In the genomic region with DNA sequence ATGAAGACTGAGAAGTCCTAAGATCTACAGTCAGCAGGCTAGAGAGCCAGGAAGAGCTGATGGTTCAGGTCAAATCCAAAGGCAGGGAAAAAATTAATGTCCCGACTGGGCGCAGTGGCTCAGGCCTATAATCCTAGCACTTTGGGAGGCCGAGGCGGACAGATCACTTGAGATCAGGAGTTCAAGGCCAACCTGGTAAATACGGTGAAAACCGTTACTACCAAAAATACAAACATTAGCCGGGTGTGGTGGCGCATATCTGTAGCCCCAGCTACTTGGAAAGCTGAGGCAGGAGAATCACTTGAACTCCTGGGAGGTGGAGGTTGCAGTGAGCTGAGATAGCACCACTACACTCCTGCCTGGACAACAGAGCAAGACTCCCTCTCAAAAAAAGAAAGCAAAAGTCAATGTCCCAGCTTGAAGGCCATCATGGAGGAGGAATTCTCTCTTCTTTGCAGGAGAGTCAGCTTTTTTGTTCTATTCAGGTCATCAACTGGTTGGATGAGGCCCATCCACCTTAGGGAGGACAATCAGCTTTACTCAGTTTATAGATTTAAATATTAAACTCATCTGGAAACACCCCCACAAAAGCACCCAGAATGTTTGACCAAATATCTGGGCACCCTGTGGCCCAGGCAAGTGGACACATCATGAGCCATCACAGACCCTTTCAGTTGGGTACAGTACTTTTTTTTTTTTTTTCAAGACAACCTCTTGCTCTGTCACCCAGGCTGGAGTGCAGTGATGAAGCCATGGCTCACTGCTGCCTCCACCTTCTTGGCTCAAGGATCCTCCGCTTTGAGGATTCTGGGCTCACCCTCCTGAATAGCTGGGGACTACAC, we compare ENCODE assay signal across 26 cellular contexts. TPM values are rescaled to one million over a fixed set of nuclear protein-coding genes. Genes with fewer than 3 reads are reported as not detected.
DNase-seq lines count a peak whose midpoint lies in the region; ATAC-seq, FAIRE-seq and TF ChIP-seq lines count a peak whose summit lies in the region.
"Had no signal": no experiment of that assay in that cellular context is flagged by ENCODE, and none has a peak within 500 bp of the region (broad histone marks: within the 10 kb centered on the region; RNA-seq: fewer than 3 reads in every experiment).

No MANE protein-coding gene starts in this region.

- DNase-seq in GM23338 (ENCODE audit: low spot score) (no peak), K562 (ENCODE audit: extremely low read depth in 1 of 4, low spot score in 3 of 4) (no peak), trophoblast cell (no peak)
- DNase-seq in activated CD4-positive, alpha-beta memory T cell treated with anti-CD3 and anti-CD28 coated beads, Interleukin-2, amount 10 ng/mL, durations not matched to agents 7 days and 5 days: no peak
- DNase-seq in activated naive CD4-positive, alpha-beta T cell (lab: John Stamatoyannopoulos, UW): no peak
- DNase-seq: 8988T; ACHN; AML-193; BE2C; CD4-positive, alpha-beta T cell; CD8-positive, alpha-beta memory T cell; DMS 273 treated with DMSO at 0.1 percent for 48 hours; DMS79; EL; GDM1; GM23248 had no signal

- no peaks in the 10 kb centered on the region for H3K9me1 ChIP-seq in K562 (ENCODE audit: control insufficient read depth, insufficient read depth, low read length)

- ATAC-seq in GM23338 (no peak), K562 (no peak), HG03025 (IDR thresholded peaks at IDR 0.05; ENCODE audit: low FRiP score, unreplicated experiment) (no peak)
- ATAC-seq: A549, GM12878 had no signal

- H4K12ac ChIP-seq in trophoblast cell (ENCODE audit: low read depth, low read length): no peak overlapping the region

- H2AFZ ChIP-seq in GM23338: no peak overlapping the region
- 0 out of 2 replicates have a peak overlapping the region, but pooled peaks have one; percentile 32 for H2AFZ ChIP-seq in K562 (ENCODE audit: low read depth, low read length)
- H2AFZ ChIP-seq in trophoblast cell (ENCODE audit: insufficient read depth, low read length, poor library complexity): no peak overlapping the region
- H2AFZ ChIP-seq: GM23248 had no signal

- peaks cover 8% of the 10 kb centered on the region for H3K9me3 Mint-ChIP-seq in GM23338
- H3K9me3 Mint-ChIP-seq in activated CD4-positive, alpha-beta memory T cell treated with anti-CD3 and anti-CD28 coated beads, Interleukin-2, amount 10 ng/mL, durations not matched to agents 7 days and 5 days: no peaks in the 10 kb centered on the region
- H3K9me3 Mint-ChIP-seq: CD4-positive, alpha-beta T cell; CD8-positive, alpha-beta memory T cell had no signal

- FAIRE-seq in K562 (lab: Jason Lieb, UNC): peak; percentile 35
- FAIRE-seq: A549, D721Med, GM12878, GM19239 had no signal

- TF ChIP-seq EP300 in K562 (IDR thresholded peaks at IDR 0.05; ENCODE audit: low read length): no peak

- H3K27ac Mint-ChIP-seq in GM23338: no peak overlapping the region
- H3K27ac Mint-ChIP-seq in activated CD4-positive, alpha-beta memory T cell treated with anti-CD3 and anti-CD28 coated beads, Interleukin-2, amount 10 ng/mL, durations not matched to agents 7 days and 5 days: no peak overlapping the region
- H3K27ac Mint-ChIP-seq: CD4-positive, alpha-beta T cell; CD8-positive, alpha-beta memory T cell had no signal

- H3K23ac ChIP-seq in trophoblast cell (ENCODE audit: low read length): no peak overlapping the region

- H2BK12ac ChIP-seq in trophoblast cell (ENCODE audit: low read length): no peak overlapping the region

- H3K36me3 ChIP-seq in GM23338 (ENCODE audit: insufficient read depth) (no peaks in the 10 kb centered on the region), HEK293 (ENCODE audit: control insufficient read depth in 2 of 2, insufficient read depth in 1 of 2, low read length in 2 of 2) (no peaks in the 10 kb centered on the region), K562 (ENCODE audit: control insufficient read depth, insufficient read depth, low read length) (no peaks in the 10 kb centered on the region), trophoblast cell (ENCODE audit: control insufficient read depth in 1 of 2, insufficient read depth in 2 of 2, low read length in 2 of 2) (no peaks in the 10 kb centered on the region)
- H3K36me3 ChIP-seq: BE2C; BLaER1 treated with 17β-estradiol and CSF1 and Interleukin-3, amounts not matched to agents 10 nM and 100 nM had no signal

- CTCF ChIA-PET in HEK293 (lab: Yijun Ruan, JAX): interaction anchor here (0.6 to 0.7 kb wide), 2 partner anchors 480 to 763 kb away, joined by 3 to 6 read pairs; no protein-coding TSS in a partner anchor
- CTCF ChIA-PET in K562 (lab: Yijun Ruan, JAX; ENCODE audit: low intra/inter-chr PET ratio): interaction anchor here (0.5 kb wide), 1 partner anchor 79 kb away, joined by 6 read pairs; no protein-coding TSS in a partner anchor
- CTCF ChIA-PET in activated CD4-positive, alpha-beta memory T cell treated with anti-CD3 and anti-CD28 coated beads, Interleukin-2, amount 10 ng/mL, durations not matched to agents 7 days and 5 days (lab: Charles Lee): interaction anchor here (0.7 to 1.2 kb wide), 3 partner anchors 9 to 949 kb away, joined by 3 read pairs; no protein-coding TSS in a partner anchor

- in situ Hi-C loops in K562 (cut with MboI): no loop called here

- H3K4me3 Mint-ChIP-seq in GM23338: no peak overlapping the region
- H3K4me3 Mint-ChIP-seq in activated CD4-positive, alpha-beta memory T cell treated with anti-CD3 and anti-CD28 coated beads, Interleukin-2, amount 10 ng/mL, durations not matched to agents 7 days and 5 days: no peak overlapping the region
- H3K4me3 Mint-ChIP-seq: CD14-positive monocyte; CD4-positive, alpha-beta T cell; CD8-positive, alpha-beta memory T cell had no signal

- H3F3A ChIP-seq in GM23338 (replicated peaks; ENCODE audit: low read depth): no peaks in the 10 kb centered on the region

- BruUV-seq in K562 (replicated peaks; lab: Mats Ljungman, UMichigan): no TSS peak

- no peak overlapping the region for H3K4ac ChIP-seq in trophoblast cell (ENCODE audit: low read depth, low read length)

- peak overlapping the region; percentile 72; the same call in 1 of the 2 replicates for H3K27ac ChIP-seq in GM23338 (ENCODE audit: low read depth)
- H3K27ac ChIP-seq in HEK293 (ENCODE audit: extremely low read depth, low read depth, low read length): no peak overlapping the region
- H3K27ac ChIP-seq in K562 (ENCODE audit: extremely low read depth, low read depth, low read length): no peak overlapping the region
- H3K27ac ChIP-seq in trophoblast cell (ENCODE audit: low read depth, low read length): no peak overlapping the region
- H3K27ac ChIP-seq: A549; BLaER1 treated with 17β-estradiol and CSF1 and Interleukin-3, amounts not matched to agents 10 nM and 100 nM; GM23248 had no signal

- H3K4me1 ChIP-seq in GM23338 (ENCODE audit: insufficient read depth) (0 out of 2 replicates have a peak, but pooled peaks cover 5% of the 10 kb centered on the region), HEK293 (ENCODE audit: control insufficient read depth, insufficient read depth, low read length) (no peaks in the 10 kb centered on the region), K562 (replicated peaks in 1 of 2; ENCODE audit: control insufficient read depth in 2 of 2, insufficient read depth in 2 of 2, low read length in 2 of 2) (peaks cover 2 to 4% of the 10 kb centered on the region in 2 experiments; a peak in 3 of 5 replicates), trophoblast cell (ENCODE audit: control insufficient read depth in 1 of 2, insufficient read depth in 2 of 2, low read length in 2 of 2) (peaks cover 0 to 4% of the 10 kb centered on the region in 2 experiments)
- H3K4me1 ChIP-seq: BE2C had no signal

- POLR2A ChIA-PET in HEK293 (lab: Yijun Ruan, JAX): interaction anchor here (0.7 to 1.1 kb wide), 3 partner anchors 9 to 32 kb away, joined by 4 to 8 read pairs (median 5); no protein-coding TSS in a partner anchor
- POLR2A ChIA-PET in K562 (lab: Yijun Ruan, JAX): no interaction called here
- POLR2A ChIA-PET in activated CD4-positive, alpha-beta memory T cell treated with anti-CD3 and anti-CD28 coated beads, Interleukin-2, amount 10 ng/mL, durations not matched to agents 7 days and 5 days (lab: Charles Lee): interaction anchor here (0.9 to 1.5 kb wide), 2 partner anchors 10 to 12 kb away, joined by 3 to 7 read pairs; partner anchors contain the start of gene RANGAP1

- H2BK120ac ChIP-seq in trophoblast cell (ENCODE audit: insufficient read depth, low read length, poor library complexity): no peak overlapping the region

- H3K36me3 Mint-ChIP-seq in GM23338 (ENCODE audit: low read depth): peaks cover 19% of the 10 kb centered on the region
- no peaks in the 10 kb centered on the region for H3K36me3 Mint-ChIP-seq in activated CD4-positive, alpha-beta memory T cell treated with anti-CD3 and anti-CD28 coated beads, Interleukin-2, amount 10 ng/mL, durations not matched to agents 7 days and 5 days (ENCODE audit: low read depth)
- H3K36me3 Mint-ChIP-seq: CD14-positive monocyte; CD8-positive, alpha-beta memory T cell had no signal

- H3K9me2 ChIP-seq in GM23338 (ENCODE audit: insufficient read depth): no peaks in the 10 kb centered on the region

- H3K18ac ChIP-seq in trophoblast cell (ENCODE audit: low read length): no peak overlapping the region

- no peak overlapping the region for H3K14ac ChIP-seq in trophoblast cell (ENCODE audit: low read length)

- peak overlapping the region; percentile 61 for H2AK5ac ChIP-seq in trophoblast cell (ENCODE audit: low read length)

- H3K9ac ChIP-seq in K562 (ENCODE audit: insufficient read depth in 1 of 2, low read depth in 2 of 2, low read length in 2 of 2) (no peak overlapping the region), trophoblast cell (ENCODE audit: low read length) (no peak overlapping the region)
- H3K9ac ChIP-seq: BLaER1 treated with 17β-estradiol and CSF1 and Interleukin-3, amounts not matched to agents 10 nM and 100 nM; GM23248 had no signal

- H4K91ac ChIP-seq in trophoblast cell (ENCODE audit: low read depth, low read length): no peak overlapping the region

- no peak overlapping the region for H2BK5ac ChIP-seq in trophoblast cell (ENCODE audit: low read depth, low read length, poor library complexity)

- H3K9me3 ChIP-seq in HEK293 (ENCODE audit: control insufficient read depth, insufficient read depth, low read depth, low read length): no peaks in the 10 kb centered on the region
- no peaks in the 10 kb centered on the region for H3K9me3 ChIP-seq in K562 (replicated peaks; ENCODE audit: control insufficient read depth, insufficient read depth, low read depth, low read length)
- no peaks in the 10 kb centered on the region for H3K9me3 ChIP-seq in trophoblast cell (ENCODE audit: insufficient read depth, low read depth, low read length)
- H3K9me3 ChIP-seq: A549, BE2C, HAP-1 had no signal

- TF ChIP-seq CTCF in GM23338 (conservative IDR thresholded peaks at IDR 0.05; ENCODE audit: low read depth in 2 of 2) (no peak), HEK293 (tag by site-specific recombination; IDR thresholded peaks at IDR 0.05) (no peak), K562 (IDR thresholded peaks at IDR 0.05 in 2 of 3, conservative IDR thresholded peaks at IDR 0.05 in 1 of 3; ENCODE audit: insufficient read depth in 2 of 3, low read depth in 1 of 3, low read length in 3 of 3) (no peak)

- H3K79me1 ChIP-seq in trophoblast cell (ENCODE audit: low read length): peaks cover 7% of the 10 kb centered on the region

- H3K27me3 Mint-ChIP-seq in GM23338 (ENCODE audit: insufficient read depth, low read depth, poor library complexity): peaks cover 8% of the 10 kb centered on the region
- no peaks in the 10 kb centered on the region for H3K27me3 Mint-ChIP-seq in activated CD4-positive, alpha-beta memory T cell treated with anti-CD3 and anti-CD28 coated beads, Interleukin-2, amount 10 ng/mL, durations not matched to agents 7 days and 5 days
- H3K27me3 Mint-ChIP-seq: CD4-positive, alpha-beta T cell; CD8-positive, alpha-beta memory T cell had no signal

- H4K20me1 ChIP-seq in GM23338 (replicated peaks; ENCODE audit: insufficient read depth) (no peaks in the 10 kb centered on the region), K562 (replicated peaks; ENCODE audit: control insufficient read depth, insufficient read depth, low read length) (no peaks in the 10 kb centered on the region)

- H3K27me3 ChIP-seq in GM23338 (ENCODE audit: insufficient read depth): no peaks in the 10 kb centered on the region
- H3K27me3 ChIP-seq in K562 (ENCODE audit: control insufficient read depth in 2 of 2, insufficient read depth in 2 of 2, low read length in 2 of 2): no peaks in the 10 kb centered on the region
- H3K27me3 ChIP-seq in trophoblast cell (ENCODE audit: insufficient read depth, low read length): no peaks in the 10 kb centered on the region
- H3K27me3 ChIP-seq: BE2C; BLaER1 treated with 17β-estradiol and CSF1 and Interleukin-3, amounts not matched to agents 10 nM and 100 nM had no signal

- peaks cover 5% of the 10 kb centered on the region for H3K4me1 Mint-ChIP-seq in GM23338
- H3K4me1 Mint-ChIP-seq in activated CD4-positive, alpha-beta memory T cell treated with anti-CD3 and anti-CD28 coated beads, Interleukin-2, amount 10 ng/mL, durations not matched to agents 7 days and 5 days: peaks cover 5% of the 10 kb centered on the region

- TF ChIP-seq RAD21 in K562 (CRISPR knock-in tag; conservative IDR thresholded peaks at IDR 0.05 in 1 of 2, IDR thresholded peaks at IDR 0.05 in 1 of 2): no peak

- no peak overlapping the region for H3K4me2 ChIP-seq in GM23338
- no peak overlapping the region for H3K4me2 ChIP-seq in K562 (ENCODE audit: insufficient read depth, low read length)
- H3K4me2 ChIP-seq in trophoblast cell (ENCODE audit: low read length): no peak overlapping the region
- H3K4me2 ChIP-seq: A549; BLaER1 treated with 17β-estradiol and CSF1 and Interleukin-3, amounts not matched to agents 10 nM and 100 nM had no signal

- H3K79me2 ChIP-seq in GM23338 (replicated peaks; ENCODE audit: insufficient read depth) (peaks cover 9% of the 10 kb centered on the region; the same call in 1 of the 2 replicates), K562 (ENCODE audit: control insufficient read depth, insufficient read depth, low read length) (peaks cover 15% of the 10 kb centered on the region), trophoblast cell (ENCODE audit: control insufficient read depth, insufficient read depth, low read length, poor library complexity) (peaks cover 6% of the 10 kb centered on the region)

- H3K4me3 ChIP-seq in GM23338 (no peak overlapping the region), HEK293 (ENCODE audit: low read depth, low read length) (no peak overlapping the region), K562 (no peak overlapping the region), trophoblast cell (ENCODE audit: low read depth, low read length) (no peak overlapping the region)
- H3K4me3 ChIP-seq: A549; BLaER1 treated with 17β-estradiol and CSF1 and Interleukin-3, amounts not matched to agents 10 nM and 100 nM; GM12878; GM23248; HAP-1 had no signal

- intact Hi-C loops in K562 (cut with micrococcal nuclease): no loop called here

- WGBS in K562 (ENCODE audit: insufficient coverage, low coverage, missing lambda C conversion rate): 43% methylated on average over 7 of the region's 9 CpGs
- WGBS in trophoblast cell (ENCODE audit: extremely low coverage, insufficient coverage, insufficient read length): no CpG with 5 or more reads among the region's 9 CpGs

- TF ChIP-seq POLR2A in K562 (conservative IDR thresholded peaks at IDR 0.05): no peak

- no peak overlapping the region for H4K8ac ChIP-seq in trophoblast cell (ENCODE audit: low read depth, low read length)

RNA-seq across cellular contexts. Expression of gene ZC3H7B, which starts 4.3 kb away (rescaled TPM):
- total RNA-seq in GM23338 (2014; rRNA removed; shearing (Covaris generic)): 51.3 and 61.5 TPM in 2 replicates
- 5.7 and 7.0 TPM in 2 replicates for polyA plus RNA-seq in GM23338 (2016; fragmentation: Nextera tagmentation; extraction: Ambion mirVana)
- total RNA-seq in K562 (2011; cell fraction: chromatin; rRNA removed; ENCODE audit: low replicate concordance): 34.7 and 75.0 TPM in 2 replicates
- 38.4 and 39.9 TPM in 2 replicates for total RNA-seq in K562 (2011; cell fraction: nucleolus; rRNA removed)
- total RNA-seq in K562 (2011; cell fraction: nucleoplasm; rRNA removed): 35.9 and 42.2 TPM in 2 replicates
- total RNA-seq in K562 (2014; rRNA removed): 35.2 and 41.1 TPM in 2 replicates
- 13.5 and 16.5 TPM in 2 replicates for total RNA-seq in K562 (2014; rRNA removed; fragmentation: Illumina TruSeq; extraction: Trizol)
- 25.8 and 26.8 TPM in 2 replicates for total RNA-seq in K562 (2015; rRNA removed; fragmentation: Illumina TruSeq; extraction: Trizol)
- 45.8 and 49.8 TPM in 2 replicates for total RNA-seq in K562 (2021)
- 19.0 and 25.6 TPM in 2 replicates for polyA plus RNA-seq in K562 (2011; rRNA removed)
- 18.6 and 31.1 TPM in 2 replicates for polyA plus RNA-seq in K562 (2011; cell fraction: cytosol; rRNA removed)
- polyA plus RNA-seq in K562 (2011; cell fraction: nucleus; rRNA removed): 50.3 and 65.2 TPM in 2 replicates
- polyA plus RNA-seq in K562 (2012): 35.9 and 39.0 TPM in 2 replicates
- 30.6 and 40.0 TPM in 2 replicates for polyA plus RNA-seq in K562 (2014; fragmentation: Illumina TruSeq; extraction: Trizol)
- polyA plus RNA-seq in K562 (2014; fragmentation: Nextera tagmentation; extraction: Ambion mirVana): under 1 TPM; 0.07 to 0.30 TPM
- polyA plus RNA-seq in K562 (2014; rRNA removed): 38.6 and 39.0 TPM in 2 replicates
- 13.3 and 17.7 TPM in 2 replicates for polyA minus RNA-seq in K562 (2011; rRNA and poly(A)+ RNA removed)
- 17.8 and 25.7 TPM in 2 replicates for polyA minus RNA-seq in K562 (2011; cell fraction: cytosol; rRNA and poly(A)+ RNA removed)
- polyA minus RNA-seq in K562 (2011; cell fraction: nucleus; rRNA and poly(A)+ RNA removed): 11.4 and 14.6 TPM in 2 replicates
- 31.6 and 32.5 TPM in 2 replicates for polyA plus RNA-seq in trophoblast cell (2013)
- 10 to 100 TPM; 41.7 to 42.1 TPM for total RNA-seq in activated CD4-positive, alpha-beta memory T cell treated with anti-CD3 and anti-CD28 coated beads, Interleukin-2, amount 10 ng/mL, durations not matched to agents 7 days and 5 days

RNA-seq across cellular contexts. Expression of gene RANGAP1, which starts 11.1 kb away (rescaled TPM):
- 133 and 141 TPM in 2 replicates for total RNA-seq in GM23338 (2014; rRNA removed; shearing (Covaris generic))
- 54.2 and 54.7 TPM in 2 replicates for polyA plus RNA-seq in GM23338 (2016; fragmentation: Nextera tagmentation; extraction: Ambion mirVana)
- total RNA-seq in K562 (2011; cell fraction: chromatin; rRNA removed; ENCODE audit: low replicate concordance): 69.2 and 159 TPM in 2 replicates
- 116 and 118 TPM in 2 replicates for total RNA-seq in K562 (2011; cell fraction: nucleolus; rRNA removed)
- 91.3 and 92.8 TPM in 2 replicates for total RNA-seq in K562 (2011; cell fraction: nucleoplasm; rRNA removed)
- total RNA-seq in K562 (2014; rRNA removed): 52.1 and 68.7 TPM in 2 replicates
- total RNA-seq in K562 (2014; rRNA removed; fragmentation: Illumina TruSeq; extraction: Trizol): 21.9 and 27.5 TPM in 2 replicates
- 44.3 and 44.5 TPM in 2 replicates for total RNA-seq in K562 (2015; rRNA removed; fragmentation: Illumina TruSeq; extraction: Trizol)
- total RNA-seq in K562 (2021): 90.2 and 104 TPM in 2 replicates
- polyA plus RNA-seq in K562 (2011; rRNA removed): 65.4 and 70.4 TPM in 2 replicates
- polyA plus RNA-seq in K562 (2011; cell fraction: cytosol; rRNA removed): 86.4 and 144 TPM in 2 replicates
- polyA plus RNA-seq in K562 (2011; cell fraction: nucleus; rRNA removed): 114 and 152 TPM in 2 replicates
- polyA plus RNA-seq in K562 (2012): 65.5 and 74.0 TPM in 2 replicates
- polyA plus RNA-seq in K562 (2014; fragmentation: Illumina TruSeq; extraction: Trizol): 50.6 and 68.4 TPM in 2 replicates
- 1 to 10 TPM; 2.1 to 3.8 TPM for polyA plus RNA-seq in K562 (2014; fragmentation: Nextera tagmentation; extraction: Ambion mirVana)
- 74.9 and 77.1 TPM in 2 replicates for polyA plus RNA-seq in K562 (2014; rRNA removed)
- 46.9 and 80.2 TPM in 2 replicates for polyA minus RNA-seq in K562 (2011; rRNA and poly(A)+ RNA removed)
- 59.6 and 63.5 TPM in 2 replicates for polyA minus RNA-seq in K562 (2011; cell fraction: cytosol; rRNA and poly(A)+ RNA removed)
- polyA minus RNA-seq in K562 (2011; cell fraction: nucleus; rRNA and poly(A)+ RNA removed): 26.4 and 34.2 TPM in 2 replicates
- polyA plus RNA-seq in trophoblast cell (2013): 75.2 TPM in 2 replicates
- total RNA-seq in activated CD4-positive, alpha-beta memory T cell treated with anti-CD3 and anti-CD28 coated beads, Interleukin-2, amount 10 ng/mL, durations not matched to agents 7 days and 5 days: 10 to 100 TPM; 98.7 to 99.7 TPM

RNA-seq across cellular contexts. Expression of gene CHADL, which starts 56.3 kb away (rescaled TPM):
- 1.5 and 1.6 TPM in 2 replicates for total RNA-seq in GM23338 (2014; rRNA removed; shearing (Covaris generic))
- polyA plus RNA-seq in GM23338 (2016; fragmentation: Nextera tagmentation; extraction: Ambion mirVana): 0.70 TPM in 1 of 2 replicates, not detected in the other
- total RNA-seq in K562 (2011; cell fraction: chromatin; rRNA removed; ENCODE audit: low replicate concordance): not detected in 2 replicates
- total RNA-seq in K562 (2011; cell fraction: nucleolus; rRNA removed): 0.39 TPM in 1 of 2 replicates, not detected in the other
- not detected in 2 replicates for total RNA-seq in K562 (2011; cell fraction: nucleoplasm; rRNA removed)
- not detected in 2 replicates for total RNA-seq in K562 (2014; rRNA removed)
- total RNA-seq in K562 (2014; rRNA removed; fragmentation: Illumina TruSeq; extraction: Trizol): not detected in 2 replicates
- total RNA-seq in K562 (2015; rRNA removed; fragmentation: Illumina TruSeq; extraction: Trizol): not detected in 2 replicates
- total RNA-seq in K562 (2021): not detected in 2 replicates
- polyA plus RNA-seq in K562 (2011; rRNA removed): not detected in 2 replicates
- not detected in 2 replicates for polyA plus RNA-seq in K562 (2011; cell fraction: cytosol; rRNA removed)
- polyA plus RNA-seq in K562 (2011; cell fraction: nucleus; rRNA removed): not detected in 2 replicates
- not detected in 2 replicates for polyA plus RNA-seq in K562 (2012)
- polyA plus RNA-seq in K562 (2014; fragmentation: Illumina TruSeq; extraction: Trizol): not detected in 2 replicates
- polyA plus RNA-seq in K562 (2014; fragmentation: Nextera tagmentation; extraction: Ambion mirVana): not detected
- polyA plus RNA-seq in K562 (2014; rRNA removed): not detected in 2 replicates
- not detected in 2 replicates for polyA minus RNA-seq in K562 (2011; rRNA and poly(A)+ RNA removed)
- polyA minus RNA-seq in K562 (2011; cell fraction: cytosol; rRNA and poly(A)+ RNA removed): not detected in 2 replicates
- not detected in 2 replicates for polyA minus RNA-seq in K562 (2011; cell fraction: nucleus; rRNA and poly(A)+ RNA removed)
- polyA plus RNA-seq in trophoblast cell (2013): 0.19 and 0.27 TPM in 2 replicates
- total RNA-seq in activated CD4-positive, alpha-beta memory T cell treated with anti-CD3 and anti-CD28 coated beads, Interleukin-2, amount 10 ng/mL, durations not matched to agents 7 days and 5 days: under 1 TPM; 0.18 TPM
- total RNA-seq: GM12878, H4 had no signal
- polyA plus RNA-seq: A549 had no signal
